ENCODE assay signal across 33 cellular contexts in genomic region chr20:30937790-30938189, GRCh38.
"Had no signal": no experiment of that assay in that cellular context is flagged by ENCODE, and none has a peak within 500 bp of the region (broad histone marks: within the 10 kb centered on the region; RNA-seq: fewer than 3 reads in every experiment).

No MANE protein-coding gene starts in this region.

- ATAC-seq: activated naive CD4-positive, alpha-beta T cell treated with anti-CD3 and anti-CD28 coated beads, Interleukin-2, amount 50 U/mL, for 72 hours; activated naive CD8-positive, alpha-beta T cell treated with anti-CD3 and anti-CD28 coated beads, Interleukin-2, amount 50 U/mL, for 24 hours; activated T-cell treated with anti-CD3 and anti-CD28 coated beads, Interleukin-2, amount 50 U/mL, for 4 hours; activated T-cell treated with anti-CD3 and anti-CD28 coated beads, Interleukin-2, amount 50 U/mL, for 72 hours; activated T-helper 17 cell treated with anti-CD3 and anti-CD28 coated beads, Interleukin-2, amount 50 U/mL, for 72 hours; body of pancreas had no signal

- H3K27ac ChIP-seq: adrenal gland, ascending aorta, body of pancreas, brain microvascular endothelial cell, breast epithelium, cardiac muscle cell had no signal

- H3K4me1 ChIP-seq: adrenal gland, ascending aorta, body of pancreas, breast epithelium had no signal

- DNase-seq: activated effector memory CD4-positive, alpha-beta T cell treated with anti-CD3 and anti-CD28 coated beads, Interleukin-2, amount 50 U/mL, for 16 hours; activated effector memory CD4-positive, alpha-beta T cell treated with Interleukin-2 at 50 U/mL for 16 hours; activated gamma-delta T cell; activated gamma-delta T cell treated with Interleukin-2 at 50 U/mL for 16 hours; activated naive CD4-positive, alpha-beta T cell; activated naive CD4-positive, alpha-beta T cell treated with anti-CD3 and anti-CD28 coated beads for 36 hours; activated naive CD4-positive, alpha-beta T cell treated with anti-CD3 and anti-CD28 coated beads, Interleukin-2, amount 10 ng/mL, durations not matched to agents 7 days and 5 days; activated naive CD4-positive, alpha-beta T cell treated with anti-CD3 and anti-CD28 coated beads, Interleukin-2, amount 50 U/mL, for 16 hours; activated naive CD4-positive, alpha-beta T cell treated with Interleukin-2 at 50 U/mL for 16 hours; activated naive CD8-positive, alpha-beta T cell treated with anti-CD3 and anti-CD28 coated beads for 36 hours; activated naive CD8-positive, alpha-beta T cell treated with anti-CD3 and anti-CD28 coated beads, Interleukin-2, amount 10 ng/mL, durations not matched to agents 7 days and 5 days; activated naive CD8-positive, alpha-beta T cell treated with anti-CD3 and anti-CD28 coated beads, Interleukin-2, amount 50 U/mL, for 24 hours; activated T-cell treated with anti-CD3 and anti-CD28 coated beads, Interleukin-2, amount 50 U/mL, for 24 hours; activated T-cell treated with anti-CD3 and anti-CD28 coated beads, Interleukin-2, amount 50 U/mL, for 4 hours; activated T-cell treated with anti-CD3 and anti-CD28 coated beads, Interleukin-2, amount 50 U/mL, for 48 hours; activated T-cell treated with anti-CD3 and anti-CD28 coated beads, Interleukin-2, amount 50 U/mL, for 72 hours; adrenal gland; amniotic stem cell; amygdala; anterior cingulate cortex; aorta; body of pancreas; brain microvascular endothelial cell; caudate nucleus; central memory CD4-positive, alpha-beta T cell; cerebellar nuclear complex had no signal

- H3K27me3 ChIP-seq: adrenal gland, ascending aorta, body of pancreas, brain microvascular endothelial cell, breast epithelium, cardiac muscle cell had no signal

- H3K4me3 ChIP-seq: adrenal gland, ascending aorta, body of pancreas, breast epithelium, cardiac muscle cell had no signal

- H3K36me3 ChIP-seq: adrenal gland, ascending aorta, brain microvascular endothelial cell, breast epithelium, cardiac muscle cell had no signal

- FAIRE-seq: astrocyte, bronchial epithelial cell had no signal

- H3K9me3 ChIP-seq: adrenal gland, body of pancreas had no signal
